In genomic region chr18:12821408-12821807, GRCh38 we compare ENCODE assay signal across 21 cellular contexts.
DNase-seq lines count a peak whose midpoint lies in the region; ATAC-seq, FAIRE-seq and TF ChIP-seq lines count a peak whose summit lies in the region.
"Had no signal": no experiment of that assay in that cellular context is flagged by ENCODE, and none has a peak within 500 bp of the region (broad histone marks: within the 10 kb centered on the region; RNA-seq: fewer than 3 reads in every experiment).

No MANE protein-coding gene starts in this region.

- no peaks in the 10 kb centered on the region for H3K4me1 ChIP-seq in HCT116 (ENCODE audit: control insufficient read depth in 1 of 2, insufficient read depth in 2 of 2, low read length in 2 of 2)
- no peaks in the 10 kb centered on the region for H3K4me1 ChIP-seq in endothelial cell of umbilical vein (ENCODE audit: control insufficient read depth, extremely low read depth, insufficient read depth, low read length)

- no peaks in the 10 kb centered on the region for H3K9me1 ChIP-seq in endothelial cell of umbilical vein (replicated peaks; ENCODE audit: control insufficient read depth, extremely low read depth, insufficient read depth, low read length)

- H4K20me1 ChIP-seq in HCT116 (ENCODE audit: insufficient read depth) (no peaks in the 10 kb centered on the region), endothelial cell of umbilical vein (replicated peaks; ENCODE audit: control insufficient read depth, extremely low read depth, insufficient read depth, low read length) (no peaks in the 10 kb centered on the region)

- no peaks in the 10 kb centered on the region for H3K9me2 ChIP-seq in HCT116 (ENCODE audit: insufficient read depth)

- TF ChIP-seq POLR2A in HCT116 (IDR thresholded peaks at IDR 0.05; ENCODE audit: borderline replicate concordance, extremely low read depth, insufficient read depth, insufficient read length) (no peak), endothelial cell of umbilical vein (IDR thresholded peaks at IDR 0.05; ENCODE audit: low read depth, low read length) (no peak)

- H3K4me1 Mint-ChIP-seq in natural killer cell = peaks cover 36 to 39% of the 10 kb centered on the region in 2 donors

- H3K79me2 ChIP-seq in HCT116 (ENCODE audit: insufficient read depth, low read length) (no peaks in the 10 kb centered on the region), endothelial cell of umbilical vein (ENCODE audit: control insufficient read depth, insufficient read depth, low read length) (no peaks in the 10 kb centered on the region)

- ATAC-seq in HCT116 (no peak), natural killer cell (no peak)
- ATAC-seq: activated T-helper 17 cell treated with anti-CD3 and anti-CD28 coated beads, Interleukin-2, amount 50 U/mL, for 72 hours; right cardiac atrium had no signal

- H3K9ac ChIP-seq in HCT116 (ENCODE audit: low read length) (no peak overlapping the region), endothelial cell of umbilical vein (replicated peaks; ENCODE audit: extremely low read depth, insufficient read depth, low read length) (no peak overlapping the region)
- H3K9ac ChIP-seq: GM23248 had no signal

- H2AFZ ChIP-seq in HCT116 (ENCODE audit: low read depth, low read length, poor library complexity, severe bottlenecking) = no peak overlapping the region
- no peak overlapping the region for H2AFZ ChIP-seq in endothelial cell of umbilical vein (ENCODE audit: low read depth, low read length)
- H2AFZ ChIP-seq: GM23248 had no signal

- peak; percentile 38 for FAIRE-seq in endothelial cell of umbilical vein (lab: Jason Lieb, UNC)
- FAIRE-seq: HTR-8/SVneo had no signal

- H3K4me2 ChIP-seq in HCT116 (ENCODE audit: low read length) = no peak overlapping the region
- no peak overlapping the region for H3K4me2 ChIP-seq in endothelial cell of umbilical vein (ENCODE audit: insufficient read depth, low read length)

- no peak for TF ChIP-seq RAD21 in HCT116 (IDR thresholded peaks at IDR 0.05; ENCODE audit: low read depth)

- dilution Hi-C loops in endothelial cell of umbilical vein (cut with MboI; ENCODE audit: extremely low pct_ligation_motif_present, low sequenced_read_pairs) = no loop called here

- peaks cover 17% of the 10 kb centered on the region for H3K36me3 Mint-ChIP-seq in natural killer cell

- H3K27ac Mint-ChIP-seq in natural killer cell = peak overlapping the region; percentile 80 to 86
- H3K27ac Mint-ChIP-seq: activated CD4-positive, alpha-beta T cell treated with anti-CD3 and anti-CD28 coated beads, Interleukin-2, amount 10 ng/mL, durations not matched to agents 24 days and 14 days had no signal

- H3K27me3 Mint-ChIP-seq in natural killer cell (ENCODE audit: low read depth in 2 of 2) = no peaks in the 10 kb centered on the region
- H3K27me3 Mint-ChIP-seq: activated CD4-positive, alpha-beta T cell treated with anti-CD3 and anti-CD28 coated beads, Interleukin-2, amount 10 ng/mL, durations not matched to agents 24 days and 14 days; activated T-helper 17 cell treated with anti-CD3 and anti-CD28 coated beads, Interleukin-2, amount 50 U/mL, for 72 hours had no signal

- peak; percentile 57 for DNase-seq in ELF-1 (ENCODE audit: low read depth, low spot score)
- DNase-seq in HCT116 (ENCODE audit: low read depth, low spot score) = no peak
- no peak for DNase-seq in endothelial cell of umbilical vein (ENCODE audit: low read depth, low spot score)
- DNase-seq in natural killer cell = no peak
- DNase-seq in activated CD4-positive, alpha-beta T cell treated with anti-CD3 and anti-CD28 coated beads for 1 hour = no peak
- no peak for DNase-seq in NCI-H2171 (lab: John Stamatoyannopoulos, UW)
- DNase-seq in activated CD4-positive, alpha-beta T cell treated with anti-CD3 and anti-CD28 coated beads, Interleukin-2, amount 50 U/mL, for 1 hour = no peak
- DNase-seq: activated CD4-positive, alpha-beta T cell treated with anti-CD3 and anti-CD28 coated beads, Interleukin-2, amount 10 ng/mL, durations not matched to agents 24 days and 14 days; cerebellar nuclear complex; GM23248; Kasumi-1; midbrain; NCI-H69; ovary; right cardiac atrium; stimulated activated CD4-positive, alpha-beta T cell treated with anti-CD3 and anti-CD28 coated beads, Interleukin-4, amount 100 ng/mL, for 4 hours; transverse colon had no signal

- TSS peak; percentile 4 for BruUV-seq in HCT116 (replicated peaks; lab: Mats Ljungman, UMichigan)
- no TSS peak for BruUV-seq in endothelial cell of umbilical vein (replicated peaks; lab: Mats Ljungman, UMichigan)

- RAD21 ChIA-PET in HCT116 (lab: Charles Lee; ENCODE audit: low non-redundant PET in 1 of 2, low total read pairs in 2 of 2, uncharacterized antibody in 2 of 2, unreplicated experiment in 2 of 2) = no interaction called here

- CTCF ChIA-PET in HCT116 (lab: Charles Lee) (no interaction called here), endothelial cell of umbilical vein (lab: Charles Lee) (no interaction called here)

- H3K27me3 ChIP-seq in HCT116 (ENCODE audit: insufficient read depth, low read length) = no peaks in the 10 kb centered on the region
- H3K27me3 ChIP-seq in endothelial cell of umbilical vein (ENCODE audit: control insufficient read depth in 2 of 2, insufficient read depth in 2 of 2, low read length in 2 of 2) = no peaks in the 10 kb centered on the region
- H3K27me3 ChIP-seq: ovary, transverse colon had no signal

- H3K4me3 ChIP-seq in HCT116 (replicated peaks in 1 of 2; ENCODE audit: low read depth in 1 of 2, low read length in 2 of 2) (no peak overlapping the region), endothelial cell of umbilical vein (replicated peaks in 1 of 3; ENCODE audit: insufficient read depth in 1 of 3, low read depth in 1 of 3, low read length in 3 of 3) (no peak overlapping the region)
- H3K4me3 ChIP-seq: GM23248, ovary, transverse colon had no signal

- POLR2A ChIA-PET in HCT116 (lab: Charles Lee) (no interaction called here), endothelial cell of umbilical vein (lab: Charles Lee) (no interaction called here)

- H3K27ac ChIP-seq in HCT116 (ENCODE audit: low read depth, low read length) (no peak overlapping the region), endothelial cell of umbilical vein (ENCODE audit: insufficient read depth, low read depth, low read length) (no peak overlapping the region)
- H3K27ac ChIP-seq: epithelial cell of prostate, GM23248, ovary, transverse colon had no signal

- no peak overlapping the region for H3K4me3 Mint-ChIP-seq in natural killer cell
- H3K4me3 Mint-ChIP-seq: activated CD4-positive, alpha-beta T cell treated with anti-CD3 and anti-CD28 coated beads, Interleukin-2, amount 10 ng/mL, durations not matched to agents 24 days and 14 days; activated T-helper 17 cell treated with anti-CD3 and anti-CD28 coated beads, Interleukin-2, amount 50 U/mL, for 72 hours; nephron had no signal

- peaks cover 4 to 13% of the 10 kb centered on the region in 2 experiments; a peak in 3 of 4 replicates for H3K36me3 ChIP-seq in HCT116 (ENCODE audit: control insufficient read depth in 1 of 2, insufficient read depth in 2 of 2, low read length in 2 of 2)
- no peaks in the 10 kb centered on the region for H3K36me3 ChIP-seq in endothelial cell of umbilical vein (ENCODE audit: control insufficient read depth in 2 of 2, extremely low read depth in 1 of 2, insufficient read depth in 2 of 2, low read length in 2 of 2)
- H3K36me3 ChIP-seq: ovary had no signal

- H3K9me3 ChIP-seq in HCT116 (ENCODE audit: control insufficient read depth in 1 of 2, insufficient read depth in 1 of 2, low read depth in 1 of 2, low read length in 2 of 2) = no peaks in the 10 kb centered on the region
- H3K9me3 ChIP-seq in endothelial cell of umbilical vein (replicated peaks; ENCODE audit: control insufficient read depth, insufficient read depth, low read length) = no peaks in the 10 kb centered on the region
- H3K9me3 ChIP-seq: ovary, transverse colon had no signal

- no peaks in the 10 kb centered on the region for H3K9me3 Mint-ChIP-seq in natural killer cell
- H3K9me3 Mint-ChIP-seq: activated CD4-positive, alpha-beta T cell treated with anti-CD3 and anti-CD28 coated beads, Interleukin-2, amount 10 ng/mL, durations not matched to agents 24 days and 14 days; activated T-helper 17 cell treated with anti-CD3 and anti-CD28 coated beads, Interleukin-2, amount 50 U/mL, for 72 hours; nephron had no signal

- intact Hi-C loops in HCT116 (cut with micrococcal nuclease) = no loop called here
- intact Hi-C loops in endothelial cell of umbilical vein (cut with micrococcal nuclease) = no loop called here
- intact Hi-C loops in natural killer cell (cut with micrococcal nuclease) = loop anchor here (2.0 kb wide), 1 partner anchor 17 kb away; no protein-coding TSS in a partner anchor

- TF ChIP-seq CTCF in HCT116 (IDR thresholded peaks at IDR 0.05 in 2 of 3, conservative IDR thresholded peaks at IDR 0.05 in 1 of 3; ENCODE audit: borderline replicate concordance in 1 of 3, insufficient read depth in 1 of 3, low read depth in 2 of 3, low read length in 2 of 3) (no peak), endothelial cell of umbilical vein (IDR thresholded peaks at IDR 0.05; ENCODE audit: extremely low read depth in 1 of 2, insufficient read depth in 1 of 2, low read depth in 1 of 2, low read length in 2 of 2) (no peak), natural killer cell (IDR thresholded peaks at IDR 0.05) (no peak)

TF ChIP-seq in HCT116, 20 proteins besides CTCF, POLR2A, EP300 and RAD21 (continues in another document):
- TF ChIP-seq, protein P1, sequence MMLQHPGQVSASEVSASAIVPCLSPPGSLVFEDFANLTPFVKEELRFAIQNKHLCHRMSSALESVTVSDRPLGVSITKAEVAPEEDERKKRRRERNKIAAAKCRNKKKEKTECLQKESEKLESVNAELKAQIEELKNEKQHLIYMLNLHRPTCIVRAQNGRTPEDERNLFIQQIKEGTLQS (IDR thresholded peaks at IDR 0.05) = no peak
- TF ChIP-seq EGR1 (IDR thresholded peaks at IDR 0.05; ENCODE audit: low read depth) = no peak
- no peak for TF ChIP-seq CEBPB (IDR thresholded peaks at IDR 0.05; ENCODE audit: low read depth)
- TF ChIP-seq SIN3A (IDR thresholded peaks at IDR 0.05; ENCODE audit: low read depth) = no peak
- TF ChIP-seq EZH2phosphoT487 (IDR thresholded peaks at IDR 0.05; ENCODE audit: borderline replicate concordance) = no peak
- TF ChIP-seq YY1 (IDR thresholded peaks at IDR 0.05; ENCODE audit: extremely low read depth, insufficient replicate concordance, low read depth, low read length) = no peak

TF ChIP-seq in endothelial cell of umbilical vein, 7 proteins besides CTCF, POLR2A, EP300 and RAD21:
- TF ChIP-seq FOS (IDR thresholded peaks at IDR 0.05; ENCODE audit: borderline replicate concordance, insufficient read depth, low read length) = no peak
- no peak for TF ChIP-seq MYC (IDR thresholded peaks at IDR 0.05; ENCODE audit: low read depth, low read length)
- TF ChIP-seq GATA2 (IDR thresholded peaks at IDR 0.05; ENCODE audit: insufficient read depth, insufficient read length, low read depth, low read length) = no peak
- TF ChIP-seq JUN (IDR thresholded peaks at IDR 0.05; ENCODE audit: borderline replicate concordance, insufficient read depth, insufficient read length, low read depth) = no peak
